11 cellular contexts compared by ENCODE assay signal in genomic region chr20:1897486-1897885, GRCh38. TPM values are rescaled to one million over a fixed set of nuclear protein-coding genes. Genes with fewer than 3 reads are reported as not detected.
DNase-seq lines count a peak whose midpoint lies in the region; ATAC-seq and TF ChIP-seq lines count a peak whose summit lies in the region.
"Had no signal": no experiment of that assay in that cellular context is flagged by ENCODE, and none has a peak within 500 bp of the region (broad histone marks: within the 10 kb centered on the region; RNA-seq: fewer than 3 reads in every experiment).

No MANE protein-coding gene starts in this region.

- no peaks in the 10 kb centered on the region for H3K36me3 Mint-ChIP-seq in activated naive CD8-positive, alpha-beta T cell treated with anti-CD3 and anti-CD28 coated beads, Interleukin-2, amount 50 U/mL, for 24 hours (ENCODE audit: low read depth)
- H3K36me3 Mint-ChIP-seq in T-helper 17 cell (ENCODE audit: low read depth): peaks cover 7% of the 10 kb centered on the region

- CTCF ChIA-PET in HEK293 (lab: Yijun Ruan, JAX): no interaction called here

- H3K27me3 ChIP-seq in hepatocyte (no peaks in the 10 kb centered on the region), subcutaneous abdominal adipose tissue (ENCODE audit: control insufficient read depth in 5 of 5, insufficient read depth in 4 of 5, low read length in 5 of 5) (no peaks in the 10 kb centered on the region)

- H3K9me3 Mint-ChIP-seq in activated naive CD8-positive, alpha-beta T cell treated with anti-CD3 and anti-CD28 coated beads, Interleukin-2, amount 50 U/mL, for 24 hours: no peaks in the 10 kb centered on the region
- H3K9me3 Mint-ChIP-seq: H9 had no signal

- H3K4me3 ChIP-seq in HEK293 (ENCODE audit: low read depth, low read length) (no peak overlapping the region), hepatocyte (no peak overlapping the region), subcutaneous abdominal adipose tissue (ENCODE audit: low read depth in 1 of 5, low read length in 5 of 5) (peak overlapping the region in 4 of 5 donors; percentile 5 to 83 (median 53))

- ATAC-seq in activated naive CD8-positive, alpha-beta T cell treated with anti-CD3 and anti-CD28 coated beads, Interleukin-2, amount 50 U/mL, for 24 hours: no peak
- ATAC-seq in T-helper 17 cell (no peak), HG03442 (IDR thresholded peaks at IDR 0.05; ENCODE audit: unreplicated experiment) (no peak)

- no peaks in the 10 kb centered on the region for H3K9me3 ChIP-seq in HEK293 (ENCODE audit: control insufficient read depth, insufficient read depth, low read depth, low read length)
- no peaks in the 10 kb centered on the region for H3K9me3 ChIP-seq in hepatocyte (ENCODE audit: low read depth)
- no peaks in the 10 kb centered on the region for H3K9me3 ChIP-seq in subcutaneous abdominal adipose tissue (ENCODE audit: control insufficient read depth in 5 of 5, low read length in 5 of 5)
- no peaks in the 10 kb centered on the region for H3K9me3 ChIP-seq in T-helper 17 cell (ENCODE audit: control insufficient read depth, low read length, poor library complexity, severe bottlenecking)

- no peak for TF ChIP-seq CTCF in HEK293 (tag by site-specific recombination; IDR thresholded peaks at IDR 0.05)
- no peak for TF ChIP-seq CTCF in hepatocyte (IDR thresholded peaks at IDR 0.05; ENCODE audit: poor library complexity)

- H2AFZ ChIP-seq in hepatocyte: no peak overlapping the region

- peaks cover 47% of the 10 kb centered on the region for H3K27me3 Mint-ChIP-seq in activated naive CD8-positive, alpha-beta T cell treated with anti-CD3 and anti-CD28 coated beads, Interleukin-2, amount 50 U/mL, for 24 hours
- H3K27me3 Mint-ChIP-seq in T-helper 17 cell: peaks cover 72% of the 10 kb centered on the region

- POLR2A ChIA-PET in HEK293 (lab: Yijun Ruan, JAX): no interaction called here

- H3K4me3 Mint-ChIP-seq in activated naive CD8-positive, alpha-beta T cell treated with anti-CD3 and anti-CD28 coated beads, Interleukin-2, amount 50 U/mL, for 24 hours: no peak overlapping the region
- no peak overlapping the region for H3K4me3 Mint-ChIP-seq in T-helper 17 cell

- H3K4me2 ChIP-seq in hepatocyte: peak overlapping the region; percentile 98

- H3K27ac ChIP-seq in HEK293 (ENCODE audit: extremely low read depth, low read depth, low read length) (no peak overlapping the region), hepatocyte (peak overlapping the region; percentile 46), subcutaneous abdominal adipose tissue (ENCODE audit: low read depth, low read length) (peak overlapping the region; percentile 94)

- peaks cover 33% of the 10 kb centered on the region for H3K79me2 ChIP-seq in hepatocyte

- H3K27ac Mint-ChIP-seq in activated naive CD8-positive, alpha-beta T cell treated with anti-CD3 and anti-CD28 coated beads, Interleukin-2, amount 50 U/mL, for 24 hours: peak overlapping the region; percentile 60
- H3K27ac Mint-ChIP-seq in T-helper 17 cell: no peak overlapping the region
- H3K27ac Mint-ChIP-seq: H9 had no signal

- H3K4me1 Mint-ChIP-seq in activated naive CD8-positive, alpha-beta T cell treated with anti-CD3 and anti-CD28 coated beads, Interleukin-2, amount 50 U/mL, for 24 hours: peaks cover 9% of the 10 kb centered on the region
- peaks cover 7% of the 10 kb centered on the region for H3K4me1 Mint-ChIP-seq in T-helper 17 cell

- no peaks in the 10 kb centered on the region for H4K20me1 ChIP-seq in hepatocyte (ENCODE audit: insufficient read depth, poor library complexity, severe bottlenecking)

- no peaks in the 10 kb centered on the region for H3K9me2 ChIP-seq in hepatocyte (replicated peaks; ENCODE audit: insufficient read depth)

- H3K36me3 ChIP-seq in HEK293 (ENCODE audit: control insufficient read depth in 2 of 2, insufficient read depth in 1 of 2, low read length in 2 of 2): no peaks in the 10 kb centered on the region
- no peaks in the 10 kb centered on the region for H3K36me3 ChIP-seq in hepatocyte (replicated peaks; ENCODE audit: insufficient read depth, low read depth)
- H3K36me3 ChIP-seq in subcutaneous abdominal adipose tissue (ENCODE audit: control insufficient read depth in 5 of 5, insufficient read depth in 5 of 5, low read length in 5 of 5): peaks cover 0 to 16% (median 10%) of the 10 kb centered on the region in 5 donors

- H3K9ac ChIP-seq in subcutaneous abdominal adipose tissue (ENCODE audit: low read length in 5 of 5): peak overlapping the region in 4 of 5 donors; percentile 40 to 63 (median 60)

- WGBS in hepatocyte (ENCODE audit: low lambda C conversion rate, missing lambda C conversion rate): 97% methylated on average over 2 of the region's 2 CpGs

- H3K4me1 ChIP-seq in HEK293 (ENCODE audit: control insufficient read depth, insufficient read depth, low read length): peaks cover 8% of the 10 kb centered on the region
- H3K4me1 ChIP-seq in hepatocyte (ENCODE audit: insufficient read depth): peaks cover 18% of the 10 kb centered on the region
- H3K4me1 ChIP-seq in subcutaneous abdominal adipose tissue (ENCODE audit: control insufficient read depth in 5 of 5, insufficient read depth in 5 of 5, low read length in 5 of 5): peaks cover 23 to 75% (median 67%) of the 10 kb centered on the region in 5 donors

- no peak for DNase-seq in activated naive CD8-positive, alpha-beta T cell treated with anti-CD3 and anti-CD28 coated beads, Interleukin-2, amount 50 U/mL, for 24 hours
- DNase-seq in hepatocyte (ENCODE audit: low spot score): no peak
- no peak for DNase-seq in T-helper 17 cell
- no peak for DNase-seq in ecto neural progenitor cell (ENCODE audit: low spot score)
- no peak for DNase-seq in HuH-7.5 (ENCODE audit: low spot score)
- DNase-seq: activated gamma-delta T cell, H9 had no signal

TF ChIP-seq in HEK293, 187 proteins besides CTCF, POLR2A, EP300 and RAD21:
- TF ChIP-seq SCRT1 (tag by site-specific recombination; IDR thresholded peaks at IDR 0.05; ENCODE audit: borderline replicate concordance) (no peak), ZNF776 (tag by site-specific recombination; IDR thresholded peaks at IDR 0.05; ENCODE audit: borderline replicate concordance) (no peak), ZNF335 (tag by site-specific recombination; conservative IDR thresholded peaks at IDR 0.05) (peak; percentile 29; the same call in 1 of the 2 replicates), KLF9 (tag by site-specific recombination; IDR thresholded peaks at IDR 0.05; ENCODE audit: low read depth) (peak; percentile 48; the same call in 1 of the 2 replicates), ZNF488 (tag by site-specific recombination; IDR thresholded peaks at IDR 0.05) (no peak)
TF ChIP-seq in HEK293: peak in this region for 2.

RNA-seq across cellular contexts. Expression of gene SIRPA, which starts 2.3 kb away (rescaled TPM):
- 14.0 and 16.0 TPM in 2 replicates for total RNA-seq in hepatocyte
- polyA plus RNA-seq in hepatocyte: 14.4 and 18.6 TPM in 2 replicates
- total RNA-seq in T-helper 17 cell: 1 to 10 TPM in 1 of 2 donors, under 1 TPM in 1; 0.86 to 2.6 TPM
- total RNA-seq: T-helper 1 cell treated with Interleukin-12 subunit alpha and Interleukin-12 subunit beta and Interleukin-4 antibody, amounts not matched to agents 30 ng/mL and 1 ng/mL, for 36 hours had no signal

Comparison
In these comparisons a context has a peak if more than half of its experiments do, and no peak if none do; other contexts are left out.
1. H3K4me3 ChIP-seq: peak in subcutaneous abdominal adipose tissue (4 of 5); none in HEK293 (single experiment) and hepatocyte (single experiment).